ENCODE assay signal across 16 cellular contexts in genomic region chr12:30878034-30878433, GRCh38. TPM values are rescaled to one million over a fixed set of nuclear protein-coding genes. Genes with fewer than 3 reads are reported as not detected.
DNase-seq lines count a peak whose midpoint lies in the region; ATAC-seq and TF ChIP-seq lines count a peak whose summit lies in the region.
"Had no signal": no experiment of that assay in that cellular context is flagged by ENCODE, and none has a peak within 500 bp of the region (broad histone marks: within the 10 kb centered on the region; RNA-seq: fewer than 3 reads in every experiment).

No MANE protein-coding gene starts in this region.

- TF ChIP-seq POLR2A in gastrocnemius medialis (IDR thresholded peaks at IDR 0.05) = no peak

- in situ Hi-C loops in gastrocnemius medialis (cut with MboI; ENCODE audit: low sequenced_read_pairs in 4 of 4) = no loop called here

- ATAC-seq in lower lobe of right lung (peak; percentile 68 to 80), gastrocnemius medialis (no peak)
- no peak for ATAC-seq in stimulated activated naive CD8-positive, alpha-beta T cell treated with anti-CD3 and anti-CD28 coated beads, Interleukin-15, Interleukin-2, amounts not matched to agents 100 U/mL and 50 U/mL, for 24 hours
- ATAC-seq: A549, HepG2 had no signal

- H3K9me3 ChIP-seq in lower lobe of right lung (no peaks in the 10 kb centered on the region), gastrocnemius medialis (no peaks in the 10 kb centered on the region)
- H3K9me3 ChIP-seq: A549, BLaER1 had no signal

- H3K4me3 ChIP-seq in lower lobe of right lung = no peak overlapping the region
- no peak overlapping the region for H3K4me3 ChIP-seq in H7 (ENCODE audit: insufficient read depth, low read depth, low read length)
- H3K4me3 ChIP-seq in gastrocnemius medialis = no peak overlapping the region
- H3K4me3 ChIP-seq: A549, BLaER1 had no signal

- H3K27me3 ChIP-seq in lower lobe of right lung (ENCODE audit: low read depth) = no peaks in the 10 kb centered on the region
- H3K27me3 ChIP-seq in H7 (ENCODE audit: control insufficient read depth, insufficient read depth, low read length) = no peaks in the 10 kb centered on the region; the same call in 1 of the 2 replicates
- H3K27me3 ChIP-seq in gastrocnemius medialis = peaks cover 0 to 3% (median 0%) of the 10 kb centered on the region in 3 donors
- H3K27me3 ChIP-seq: BLaER1 had no signal

- TF ChIP-seq CTCF in lower lobe of right lung (IDR thresholded peaks at IDR 0.05) (no peak), gastrocnemius medialis (IDR thresholded peaks at IDR 0.05 in 4 of 5, conservative IDR thresholded peaks at IDR 0.05 in 1 of 5) (no peak)

- H3K27ac ChIP-seq in lower lobe of right lung (peak overlapping the region; percentile 54), gastrocnemius medialis (no peak overlapping the region)
- H3K27ac ChIP-seq: 22Rv1, A549, BLaER1 had no signal

- DNase-seq in DMS53 (lab: John Stamatoyannopoulos, UW) (peak; percentile 69), DMS53 treated with DMSO at 0.1 percent for 48 hours (lab: John Stamatoyannopoulos, UW; ENCODE audit: unreplicated experiment) (no peak), ecto neural progenitor cell (ENCODE audit: low spot score) (peak; percentile 4), lower lobe of right lung (no peak), H7 (no peak), gastrocnemius medialis (no peak)
- DNase-seq in stimulated activated naive CD8-positive, alpha-beta T cell treated with anti-CD3 and anti-CD28 coated beads, Interleukin-15, Interleukin-2, amounts not matched to agents 100 U/mL and 50 U/mL, for 24 hours = no peak
- DNase-seq: CD4-positive, alpha-beta memory T cell; GDM1; GOT3; H9 had no signal

- H3K4me1 ChIP-seq in lower lobe of right lung (no peaks in the 10 kb centered on the region), gastrocnemius medialis (no peaks in the 10 kb centered on the region)
- H3K4me1 ChIP-seq: A549, BLaER1 had no signal

- H3K36me3 ChIP-seq in lower lobe of right lung = no peaks in the 10 kb centered on the region
- no peaks in the 10 kb centered on the region for H3K36me3 ChIP-seq in H7 (replicated peaks; ENCODE audit: control insufficient read depth, insufficient read depth, low read length)
- H3K36me3 ChIP-seq in gastrocnemius medialis = no peaks in the 10 kb centered on the region
- H3K36me3 ChIP-seq: BLaER1 had no signal

- intact Hi-C loops in lower lobe of right lung (cut with DNase I) = no loop called here
- intact Hi-C loops in gastrocnemius medialis (cut with DNase I; ENCODE audit: low total_unique reads) = no loop called here

RNA-seq across cellular contexts. Expression of gene TSPAN11, which starts 48.5 kb away (rescaled TPM):
- total RNA-seq in lower lobe of right lung = 9.1 TPM
- 0.42 and 0.67 TPM in 2 replicates for total RNA-seq in H7 (2014; rRNA removed; shearing (Covaris generic))
- under 1 TPM in 3 of 4 donors, not detected in 1; 0.05 to 0.16 (median 0.07) TPM for total RNA-seq in gastrocnemius medialis
- total RNA-seq: CD4-positive, alpha-beta memory T cell; Daoy had no signal

Comparison
In these comparisons a context has a peak if more than half of its experiments do, and no peak if none do; other contexts are left out.
1. DNase-seq: peak in DMS53 (single experiment) and ecto neural progenitor cell (single experiment); none in DMS53 treated with DMSO at 0.1 percent for 48 hours (single experiment), lower lobe of right lung (single experiment), H7 (single experiment), gastrocnemius medialis (0 of 2) and stimulated activated naive CD8-positive, alpha-beta T cell treated with anti-CD3 and anti-CD28 coated beads, Interleukin-15, Interleukin-2, amounts not matched to agents 100 U/mL and 50 U/mL, for 24 hours (single experiment).
2. ATAC-seq: peak in lower lobe of right lung (2 of 2); none in gastrocnemius medialis (0 of 2) and stimulated activated naive CD8-positive, alpha-beta T cell treated with anti-CD3 and anti-CD28 coated beads, Interleukin-15, Interleukin-2, amounts not matched to agents 100 U/mL and 50 U/mL, for 24 hours (single experiment).